ENCODE assay signal across 8 cellular contexts in genomic region chr12:55965941-55966407, GRCh38. TPM values are rescaled to one million over a fixed set of nuclear protein-coding genes. Genes with fewer than 3 reads are reported as not detected.
DNase-seq lines count a peak whose midpoint lies in the region; ATAC-seq and TF ChIP-seq lines count a peak whose summit lies in the region.

PMEL (minus strand) TSS chr12:55966042; CDS start chr12:55966011, 31 bp downstream.

- H3K36me3 ChIP-seq in heart right ventricle (peaks cover 0 to 27% (median 0%) of the 10 kb centered on the region in 9 donors), sigmoid colon (peaks cover 0 to 7% (median 0%) of the 10 kb centered on the region in 4 donors)

- POLR2A ChIA-PET in activated CD4-positive, alpha-beta memory T cell treated with anti-CD3 and anti-CD28 coated beads, Interleukin-2, amount 10 ng/mL, durations not matched to agents 7 days and 5 days (lab: Charles Lee), result interaction anchor here (0.5 kb wide), 1 partner anchor 34 kb away, joined by 3 read pairs; no protein-coding TSS in a partner anchor

- intact Hi-C loops in heart right ventricle (cut with DNase I), result no loop called here
- intact Hi-C loops in sigmoid colon (cut with DNase I), result loop anchor here (2.0 kb wide), 1 partner anchor 35 kb away; the partner anchor contains the start of gene DGKA

- CTCF ChIA-PET in activated CD4-positive, alpha-beta memory T cell treated with anti-CD3 and anti-CD28 coated beads, Interleukin-2, amount 10 ng/mL, durations not matched to agents 7 days and 5 days (lab: Charles Lee), result interaction anchor here (0.8 kb wide), 1 partner anchor 11 kb away, joined by 3 read pairs; no protein-coding TSS in a partner anchor

- H3K27me3 ChIP-seq in heart right ventricle, result no peaks in the 10 kb centered on the region
- H3K27me3 ChIP-seq in sigmoid colon, result no peaks in the 10 kb centered on the region

- H3K36me3 Mint-ChIP-seq in activated T-cell treated with anti-CD3 and anti-CD28 coated beads, Interleukin-2, amount 50 U/mL, for 24 hours (ENCODE audit: low read depth), result peaks cover 35% of the 10 kb centered on the region
- peaks cover 25% of the 10 kb centered on the region for H3K36me3 Mint-ChIP-seq in activated CD4-positive, alpha-beta memory T cell treated with anti-CD3 and anti-CD28 coated beads, Interleukin-2, amount 10 ng/mL, durations not matched to agents 7 days and 5 days (ENCODE audit: low read depth)

- TF ChIP-seq CTCF in heart right ventricle (IDR thresholded peaks at IDR 0.05), result no peak
- no peak for TF ChIP-seq CTCF in sigmoid colon (IDR thresholded peaks at IDR 0.05)
- TF ChIP-seq CTCF in GM20000 (IDR thresholded peaks at IDR 0.05; ENCODE audit: extremely low read depth, missing control alignments), result no peak

- 6 to 7% methylated on average over 4 of the region's 4 CpGs for WGBS in heart right ventricle, 2 donors
- WGBS in sigmoid colon, 2 donors, result 5 to 15% methylated on average over 4 of the region's 4 CpGs

- H3K4me3 Mint-ChIP-seq in activated T-cell treated with anti-CD3 and anti-CD28 coated beads, Interleukin-2, amount 50 U/mL, for 24 hours, result peak within 1 kb of the TSS; percentile 99
- peak within 1 kb of the TSS; percentile 94 for H3K4me3 Mint-ChIP-seq in activated CD4-positive, alpha-beta memory T cell treated with anti-CD3 and anti-CD28 coated beads, Interleukin-2, amount 10 ng/mL, durations not matched to agents 7 days and 5 days

- H3K27ac ChIP-seq in heart right ventricle (peak within 1 kb of the TSS; percentile 32 to 91 (median 86)), sigmoid colon (peak within 1 kb of the TSS; percentile 73 to 89 (median 84))

- no peak for TF ChIP-seq EP300 in sigmoid colon (IDR thresholded peaks at IDR 0.05)

- H3K9me3 ChIP-seq in heart right ventricle (no peaks in the 10 kb centered on the region), sigmoid colon (no peaks in the 10 kb centered on the region)

- H3K27me3 Mint-ChIP-seq in activated T-cell treated with anti-CD3 and anti-CD28 coated beads, Interleukin-2, amount 50 U/mL, for 24 hours, result no peaks in the 10 kb centered on the region
- H3K27me3 Mint-ChIP-seq in activated CD4-positive, alpha-beta memory T cell treated with anti-CD3 and anti-CD28 coated beads, Interleukin-2, amount 10 ng/mL, durations not matched to agents 7 days and 5 days, result no peaks in the 10 kb centered on the region

- no peaks in the 10 kb centered on the region for H3K9me3 Mint-ChIP-seq in activated T-cell treated with anti-CD3 and anti-CD28 coated beads, Interleukin-2, amount 50 U/mL, for 24 hours
- no peaks in the 10 kb centered on the region for H3K9me3 Mint-ChIP-seq in activated CD4-positive, alpha-beta memory T cell treated with anti-CD3 and anti-CD28 coated beads, Interleukin-2, amount 10 ng/mL, durations not matched to agents 7 days and 5 days

- ATAC-seq in heart right ventricle, result peak in 7 of 8 donors; percentile 2 to 36 (median 10)

- peaks cover 33% of the 10 kb centered on the region for H3K4me1 Mint-ChIP-seq in activated T-cell treated with anti-CD3 and anti-CD28 coated beads, Interleukin-2, amount 50 U/mL, for 24 hours (ENCODE audit: low read depth)
- H3K4me1 Mint-ChIP-seq in activated CD4-positive, alpha-beta memory T cell treated with anti-CD3 and anti-CD28 coated beads, Interleukin-2, amount 10 ng/mL, durations not matched to agents 7 days and 5 days, result peaks cover 39% of the 10 kb centered on the region

- H3K27ac Mint-ChIP-seq in activated T-cell treated with anti-CD3 and anti-CD28 coated beads, Interleukin-2, amount 50 U/mL, for 24 hours, result peak within 1 kb of the TSS; percentile 94
- H3K27ac Mint-ChIP-seq in activated CD4-positive, alpha-beta memory T cell treated with anti-CD3 and anti-CD28 coated beads, Interleukin-2, amount 10 ng/mL, durations not matched to agents 7 days and 5 days, result peak within 1 kb of the TSS; percentile 78

- peaks cover 11 to 20% (median 15%) of the 10 kb centered on the region in 9 donors for H3K4me1 ChIP-seq in heart right ventricle
- peaks cover 0 to 19% (median 15%) of the 10 kb centered on the region in 4 donors for H3K4me1 ChIP-seq in sigmoid colon

- TF ChIP-seq POLR2A in sigmoid colon (IDR thresholded peaks at IDR 0.05), result no peak

- DNase-seq in activated T-cell treated with anti-CD3 and anti-CD28 coated beads, Interleukin-2, amount 50 U/mL, for 24 hours, result no peak
- DNase-seq in activated T-cell treated with anti-CD3 and anti-CD28 coated beads for 4 hours, result no peak
- DNase-seq in activated CD4-positive, alpha-beta memory T cell treated with anti-CD3 and anti-CD28 coated beads, Interleukin-2, amount 10 ng/mL, durations not matched to agents 7 days and 5 days, result no peak
- DNase-seq in heart right ventricle, result no peak
- peak; percentile 40 for DNase-seq in sigmoid colon
- DNase-seq in pons (ENCODE audit: low spot score), result no peak
- DNase-seq in GM20000 (ENCODE audit: low spot score), result no peak
- no peak for DNase-seq in NCI-H2171 treated with DMSO at 0.1 percent for 48 hours (lab: John Stamatoyannopoulos, UW)

- H3K4me3 ChIP-seq in heart right ventricle (peak within 1 kb of the TSS; percentile 69 to 94 (median 81)), sigmoid colon (peak within 1 kb of the TSS; percentile 57 to 94 (median 72))

RNA-seq across cellular contexts. Expression of gene PMEL, which starts in this region (rescaled TPM):
- under 1 TPM; 0.33 to 0.60 TPM for total RNA-seq in activated CD4-positive, alpha-beta memory T cell treated with anti-CD3 and anti-CD28 coated beads, Interleukin-2, amount 10 ng/mL, durations not matched to agents 7 days and 5 days
- total RNA-seq in heart right ventricle (1 to 10 TPM in 2 of 10 donors, under 1 TPM in 8; 0.26 to 1.3 (median 0.58) TPM), sigmoid colon (1 to 10 TPM in 1 of 4 donors, under 1 TPM in 1, not detected in 2; 0.71 to 1.3 TPM)
- polyA plus RNA-seq in heart right ventricle (under 1 TPM; 0.49 to 0.66 TPM), sigmoid colon (1 to 10 TPM; 1.2 to 1.8 (median 1.7) TPM)
